15 cellular contexts compared by ENCODE assay signal in the genomic region with DNA sequence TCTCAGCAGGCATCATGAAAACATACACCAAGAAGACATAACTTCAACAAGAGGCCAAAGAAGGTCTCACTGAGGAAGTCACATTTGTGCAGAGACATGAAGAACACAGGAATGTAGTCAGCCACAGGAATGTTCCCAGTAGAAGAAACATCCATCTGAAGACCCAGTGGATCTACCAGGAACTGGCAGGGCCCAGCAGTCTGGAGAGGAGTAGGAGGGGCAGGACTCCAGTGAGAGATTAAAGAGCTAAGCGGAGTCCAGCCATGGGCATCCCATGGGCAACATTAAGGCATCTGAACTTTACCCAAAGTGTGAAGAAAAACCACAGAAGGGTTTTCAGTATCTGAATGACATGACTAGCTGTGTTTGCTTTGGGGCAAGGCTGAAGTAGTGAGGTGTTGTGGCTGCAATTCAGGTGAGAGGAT.
A peak's percentile ranks its signal among the peaks of the same experiment; 100 is the strongest.
DNase-seq lines count a peak whose midpoint lies in the region; ATAC-seq and TF ChIP-seq lines count a peak whose summit lies in the region.
"Had no signal": no experiment of that assay in that cellular context is flagged by ENCODE, and none has a peak within 500 bp of the region (broad histone marks: within the 10 kb centered on the region; RNA-seq: fewer than 3 reads in every experiment).

No MANE protein-coding gene starts in this region.

- H3K23ac ChIP-seq in mesenchymal stem cell (ENCODE audit: low read length in 2 of 2), result no peak overlapping the region

- no peaks in the 10 kb centered on the region for H3K27me3 Mint-ChIP-seq in endothelial cell (ENCODE audit: unreplicated experiment)
- H3K27me3 Mint-ChIP-seq: activated CD4-positive, alpha-beta memory T cell treated with anti-CD3 and anti-CD28 coated beads, Interleukin-2, amount 10 ng/mL, durations not matched to agents 7 days and 5 days had no signal

- peak overlapping the region; percentile 58 for H3K27ac ChIP-seq in mesenchymal stem cell (ENCODE audit: low read length, poor library complexity, severe bottlenecking)
- H3K27ac ChIP-seq: heart left ventricle had no signal

- intact Hi-C loops in posterior cingulate gyrus (cut with DNase I), result no loop called here

- no peak overlapping the region for H3K4me2 ChIP-seq in mesenchymal stem cell (ENCODE audit: low read length, poor library complexity, severe bottlenecking)

- ATAC-seq in GM21717 (IDR thresholded peaks at IDR 0.05; ENCODE audit: unreplicated experiment) (peak; percentile 55), HG03175 (IDR thresholded peaks at IDR 0.05; ENCODE audit: unreplicated experiment) (no peak)

- no peaks in the 10 kb centered on the region for H3K4me1 Mint-ChIP-seq in endothelial cell (ENCODE audit: unreplicated experiment)
- H3K4me1 Mint-ChIP-seq: activated CD4-positive, alpha-beta memory T cell treated with anti-CD3 and anti-CD28 coated beads, Interleukin-2, amount 10 ng/mL, durations not matched to agents 7 days and 5 days had no signal

- no peak overlapping the region for H3K4me3 ChIP-seq in adipocyte (ENCODE audit: low read length)
- H3K4me3 ChIP-seq in mesenchymal stem cell (ENCODE audit: insufficient read depth in 1 of 2, low read depth in 1 of 2, low read length in 2 of 2), result no peak overlapping the region
- H3K4me3 ChIP-seq: heart left ventricle, transverse colon had no signal

- no peak overlapping the region for H2BK15ac ChIP-seq in mesenchymal stem cell (ENCODE audit: low read depth, poor library complexity, severe bottlenecking)

- H3K4ac ChIP-seq in mesenchymal stem cell (ENCODE audit: low read depth in 1 of 2, low read length in 2 of 2), result no peak overlapping the region

- H3K18ac ChIP-seq in mesenchymal stem cell (ENCODE audit: low read depth in 1 of 2, low read length in 2 of 2), result peak overlapping the region in 1 of 2 experiments; percentile 54

- WGBS in mesenchymal stem cell, result 36% methylated on average over 1 of the region's 1 CpG

- H2AFZ ChIP-seq in mesenchymal stem cell (ENCODE audit: low read depth, low read length), result no peak overlapping the region

- H3K36me3 ChIP-seq in adipocyte (ENCODE audit: control insufficient read depth, insufficient read depth, low read length, severe bottlenecking), result no peaks in the 10 kb centered on the region
- H3K36me3 ChIP-seq in mesenchymal stem cell (ENCODE audit: control insufficient read depth in 1 of 2, insufficient read depth in 2 of 2, low read depth in 1 of 2, low read length in 2 of 2), result no peaks in the 10 kb centered on the region
- H3K36me3 ChIP-seq: heart left ventricle, transverse colon had no signal

- no peak overlapping the region for H4K91ac ChIP-seq in mesenchymal stem cell (ENCODE audit: low read length)

- no peak overlapping the region for H3K4me3 Mint-ChIP-seq in endothelial cell (ENCODE audit: unreplicated experiment)
- H3K4me3 Mint-ChIP-seq: activated CD4-positive, alpha-beta memory T cell treated with anti-CD3 and anti-CD28 coated beads, Interleukin-2, amount 10 ng/mL, durations not matched to agents 7 days and 5 days had no signal

- H3K27ac Mint-ChIP-seq in endothelial cell (ENCODE audit: unreplicated experiment), result no peak overlapping the region
- H3K27ac Mint-ChIP-seq: activated CD4-positive, alpha-beta memory T cell treated with anti-CD3 and anti-CD28 coated beads, Interleukin-2, amount 10 ng/mL, durations not matched to agents 7 days and 5 days; progenitor cell of endocrine pancreas had no signal

- no peak for TF ChIP-seq CTCF in endothelial cell (IDR thresholded peaks at IDR 0.05; ENCODE audit: unreplicated experiment)

- no peaks in the 10 kb centered on the region for H3K27me3 ChIP-seq in adipocyte (replicated peaks; ENCODE audit: control insufficient read depth, insufficient read depth, low read length)
- H3K27me3 ChIP-seq in mesenchymal stem cell (ENCODE audit: control insufficient read depth in 1 of 2, insufficient read depth in 1 of 2, low read length in 2 of 2), result no peaks in the 10 kb centered on the region
- H3K27me3 ChIP-seq: heart left ventricle, transverse colon had no signal

- peak overlapping the region in 1 of 2 experiments; percentile 38 for H3K14ac ChIP-seq in mesenchymal stem cell (ENCODE audit: low read length in 2 of 2)

- DNase-seq in GM03348 (ENCODE audit: low spot score) (peak; percentile 8), adipocyte (ENCODE audit: low read depth) (peak; percentile 66), mesenchymal stem cell (peak; percentile 80), endothelial cell (ENCODE audit: low spot score) (no peak), posterior cingulate gyrus (no peak)
- DNase-seq in activated CD8-positive, alpha-beta memory T cell treated with anti-CD3 and anti-CD28 coated beads for 24 hours, result no peak
- DNase-seq: activated CD4-positive, alpha-beta memory T cell treated with anti-CD3 and anti-CD28 coated beads, Interleukin-2, amount 10 ng/mL, durations not matched to agents 7 days and 5 days; activated effector memory CD4-positive, alpha-beta T cell treated with Interleukin-2 at 50 U/mL for 16 hours; heart left ventricle; kidney glomerular epithelial cell; NCI-H2107 had no signal

- H4K8ac ChIP-seq in mesenchymal stem cell (ENCODE audit: low read length), result no peak overlapping the region

- no peaks in the 10 kb centered on the region for H3K79me1 ChIP-seq in mesenchymal stem cell (replicated peaks; ENCODE audit: low read length, poor library complexity, severe bottlenecking)

- H2BK12ac ChIP-seq in mesenchymal stem cell (ENCODE audit: low read length in 2 of 2), result peak overlapping the region; percentile 43 to 49

- H3K9me3 ChIP-seq in adipocyte (ENCODE audit: control insufficient read depth, low read length) (no peaks in the 10 kb centered on the region), mesenchymal stem cell (ENCODE audit: control insufficient read depth, low read length) (no peaks in the 10 kb centered on the region)
- H3K9me3 ChIP-seq: heart left ventricle, transverse colon had no signal

- no peak overlapping the region for H2BK120ac ChIP-seq in mesenchymal stem cell (ENCODE audit: low read depth, low read length)

- no peaks in the 10 kb centered on the region for H3K36me3 Mint-ChIP-seq in endothelial cell (ENCODE audit: low read depth, unreplicated experiment)

- H3K4me1 ChIP-seq in adipocyte (ENCODE audit: control insufficient read depth, insufficient read depth, low read length) (no peaks in the 10 kb centered on the region), mesenchymal stem cell (ENCODE audit: control insufficient read depth, insufficient read depth, low read depth, low read length) (peaks cover 6% of the 10 kb centered on the region)

- H2BK5ac ChIP-seq in mesenchymal stem cell (ENCODE audit: low read depth, low read length, poor library complexity, severe bottlenecking), result no peak overlapping the region

- H2AK5ac ChIP-seq in mesenchymal stem cell (ENCODE audit: low read length, severe bottlenecking), result peak overlapping the region; percentile 75

- no peaks in the 10 kb centered on the region for H3K9me3 Mint-ChIP-seq in endothelial cell (ENCODE audit: unreplicated experiment)
- H3K9me3 Mint-ChIP-seq: activated CD4-positive, alpha-beta memory T cell treated with anti-CD3 and anti-CD28 coated beads, Interleukin-2, amount 10 ng/mL, durations not matched to agents 7 days and 5 days had no signal

- H3K9ac ChIP-seq in adipocyte (ENCODE audit: low read length) (no peak overlapping the region), mesenchymal stem cell (ENCODE audit: low read length) (no peak overlapping the region)

Comparison
In these comparisons a context has a peak if more than half of its experiments do, and no peak if none do; other contexts are left out.
1. DNase-seq: peak in GM03348 (single experiment), adipocyte (single experiment) and mesenchymal stem cell (single experiment); none in endothelial cell (single experiment), posterior cingulate gyrus (0 of 10) and activated CD8-positive, alpha-beta memory T cell treated with anti-CD3 and anti-CD28 coated beads for 24 hours (single experiment).